Comparison of ENCODE assay signal across 9 cellular contexts in genomic region chr5:175739973-175740372, GRCh38.
"Had no signal": no experiment of that assay in that cellular context is flagged by ENCODE, and none has a peak within 500 bp of the region (broad histone marks: within the 10 kb centered on the region; RNA-seq: fewer than 3 reads in every experiment).

No MANE protein-coding gene starts in this region.

- H3K27ac ChIP-seq: GM23248 had no signal

- FAIRE-seq: HTR-8/SVneo, K562 had no signal

- H3K4me3 ChIP-seq: GM23248, HAP-1, K562 had no signal

- H3K27ac Mint-ChIP-seq: HFFc6 had no signal

- ATAC-seq: HCT116, K562 had no signal

- H3K4me3 Mint-ChIP-seq: HFFc6 had no signal

- DNase-seq: GM23248, GOT3, H7, HFFc6, IMR-90 had no signal

- H3K9me3 ChIP-seq: HAP-1 had no signal

- H3K4me1 ChIP-seq: HAP-1 had no signal

- H3K36me3 ChIP-seq: HAP-1 had no signal

- H3K9me3 Mint-ChIP-seq: HFFc6 had no signal
